Comparison of ENCODE assay signal across 1 cellular context in genomic region chr17:29591737-29592624, GRCh38.
A peak's percentile ranks its signal among the peaks of the same experiment; 100 is the strongest.
TF ChIP-seq lines count a peak whose summit lies in the region.

No MANE protein-coding gene starts in this region.

TF ChIP-seq in HepG2, 621 proteins besides CTCF, POLR2A, EP300 and RAD21 (continued from another document):
- TF ChIP-seq PBX2 (CRISPR knock-in tag; IDR thresholded peaks at IDR 0.05) (no peak), ZNF431 (CRISPR knock-in tag; IDR thresholded peaks at IDR 0.05; ENCODE audit: borderline replicate concordance, low read depth) (no peak), NFYB (CRISPR knock-in tag; IDR thresholded peaks at IDR 0.05) (no peak), XRCC5 (optimal IDR thresholded peaks at IDR 0.05; ENCODE audit: low read length) (peak; percentile 93), FOXP1 (IDR thresholded peaks at IDR 0.05) (no peak), FOXP1 (CRISPR knock-in tag; IDR thresholded peaks at IDR 0.05) (no peak), ZNF839 (CRISPR knock-in tag; IDR thresholded peaks at IDR 0.05; ENCODE audit: borderline replicate concordance) (no peak), ZBTB8A (CRISPR knock-in tag; IDR thresholded peaks at IDR 0.05; ENCODE audit: borderline replicate concordance, low read depth) (no peak; the same call in 1 of the 2 replicates), RXRB (CRISPR knock-in tag; IDR thresholded peaks at IDR 0.05; ENCODE audit: borderline replicate concordance) (no peak), KLF16 (CRISPR knock-in tag; IDR thresholded peaks at IDR 0.05) (0 out of 4 replicates have a peak, but pooled peaks of 1 of the 2 experiments have one; percentile 79), BCLAF1 (IDR thresholded peaks at IDR 0.05) (no peak), IKZF5 (CRISPR knock-in tag; IDR thresholded peaks at IDR 0.05) (peak; percentile 27), HNF4G (IDR thresholded peaks at IDR 0.05; ENCODE audit: borderline replicate concordance, low read depth, low read length) (no peak), HNF4G (CRISPR knock-in tag; IDR thresholded peaks at IDR 0.05; ENCODE audit: borderline replicate concordance, low read depth) (0 out of 2 replicates have a peak, but pooled peaks have one; percentile 6), ZNF260 (CRISPR knock-in tag; IDR thresholded peaks at IDR 0.05; ENCODE audit: borderline replicate concordance, low read depth) (no peak), THYN1 (CRISPR knock-in tag; IDR thresholded peaks at IDR 0.05; ENCODE audit: borderline replicate concordance, low read depth) (no peak), ATF6 (CRISPR knock-in tag; conservative IDR thresholded peaks at IDR 0.05) (no peak), ZNF253 (CRISPR knock-in tag; IDR thresholded peaks at IDR 0.05; ENCODE audit: borderline replicate concordance) (no peak), HMG20A (CRISPR knock-in tag; IDR thresholded peaks at IDR 0.05; ENCODE audit: borderline replicate concordance) (no peak), ZSCAN5A (CRISPR knock-in tag; IDR thresholded peaks at IDR 0.05; ENCODE audit: borderline replicate concordance) (no peak), ZNF546 (CRISPR knock-in tag; conservative IDR thresholded peaks at IDR 0.05) (no peak), ESRRA (CRISPR knock-in tag; IDR thresholded peaks at IDR 0.05; ENCODE audit: low read depth) (peak; percentile 20; the same call in 1 of the 2 replicates), FOXA3 (CRISPR knock-in tag; IDR thresholded peaks at IDR 0.05) (0 out of 2 replicates have a peak, but pooled peaks have one; percentile 31), PAWR (CRISPR knock-in tag; IDR thresholded peaks at IDR 0.05; ENCODE audit: borderline replicate concordance) (no peak), ZNF639 (CRISPR knock-in tag; conservative IDR thresholded peaks at IDR 0.05) (0 out of 2 replicates have a peak, but pooled peaks have one; percentile 16), CBX1 (IDR thresholded peaks at IDR 0.05; ENCODE audit: low read depth) (no peak), ZNF343 (CRISPR knock-in tag; IDR thresholded peaks at IDR 0.05) (no peak), ZHX1 (CRISPR knock-in tag; IDR thresholded peaks at IDR 0.05; ENCODE audit: low read depth) (no peak), CEBPB (IDR thresholded peaks at IDR 0.05; ENCODE audit: borderline replicate concordance, low read depth, low read length) (no peak), ZNF280B (CRISPR knock-in tag; IDR thresholded peaks at IDR 0.05; ENCODE audit: borderline replicate concordance) (no peak), ZNF782 (CRISPR knock-in tag; IDR thresholded peaks at IDR 0.05; ENCODE audit: borderline replicate concordance) (no peak), ZNF7 (CRISPR knock-in tag; IDR thresholded peaks at IDR 0.05) (no peak), GATAD2A (CRISPR knock-in tag; IDR thresholded peaks at IDR 0.05) (peak; percentile 75; the same call in 1 of the 2 replicates), BORCS8-MEF2B (CRISPR knock-in tag; IDR thresholded peaks at IDR 0.05) (no peak; the same call in 1 of the 2 replicates), ZNF12 (CRISPR knock-in tag; IDR thresholded peaks at IDR 0.05) (peak; percentile 54; the same call in 1 of the 2 replicates), ZMYM3 (CRISPR knock-in tag; IDR thresholded peaks at IDR 0.05) (no peak), BRCA1 (CRISPR knock-in tag; IDR thresholded peaks at IDR 0.05) (no peak), SAP130 (CRISPR knock-in tag; IDR thresholded peaks at IDR 0.05; ENCODE audit: low read depth) (peak; percentile 84), PCBP2 (optimal IDR thresholded peaks at IDR 0.05; ENCODE audit: low read depth, low read length, poor library complexity, severe bottlenecking) (no peak), EEA1 (CRISPR knock-in tag; IDR thresholded peaks at IDR 0.05; ENCODE audit: borderline replicate concordance) (no peak), SMAD9 (CRISPR knock-in tag; IDR thresholded peaks at IDR 0.05) (no peak), SRSF4 (IDR thresholded peaks at IDR 0.05; ENCODE audit: low read depth, low read length, poor library complexity, severe bottlenecking) (no peak), ZNF484 (CRISPR knock-in tag; IDR thresholded peaks at IDR 0.05; ENCODE audit: borderline replicate concordance, low read depth) (no peak), ATF7-NPFF (CRISPR knock-in tag; IDR thresholded peaks at IDR 0.05; ENCODE audit: low read depth) (no peak), HNF4A (CRISPR knock-in tag; IDR thresholded peaks at IDR 0.05) (peak; percentile 41; the same call in 1 of the 2 replicates), ZNF367 (CRISPR knock-in tag; IDR thresholded peaks at IDR 0.05; ENCODE audit: borderline replicate concordance) (no peak), MBD4 (IDR thresholded peaks at IDR 0.05; ENCODE audit: borderline replicate concordance, low read length) (no peak), HDAC6 (IDR thresholded peaks at IDR 0.05; ENCODE audit: low read depth, low read length) (no peak), ZNF598 (CRISPR knock-in tag; IDR thresholded peaks at IDR 0.05; ENCODE audit: borderline replicate concordance) (0 out of 2 replicates have a peak, but pooled peaks have one; percentile 22)
